ENCODE assay signal across 16 cellular contexts in the genomic region with DNA sequence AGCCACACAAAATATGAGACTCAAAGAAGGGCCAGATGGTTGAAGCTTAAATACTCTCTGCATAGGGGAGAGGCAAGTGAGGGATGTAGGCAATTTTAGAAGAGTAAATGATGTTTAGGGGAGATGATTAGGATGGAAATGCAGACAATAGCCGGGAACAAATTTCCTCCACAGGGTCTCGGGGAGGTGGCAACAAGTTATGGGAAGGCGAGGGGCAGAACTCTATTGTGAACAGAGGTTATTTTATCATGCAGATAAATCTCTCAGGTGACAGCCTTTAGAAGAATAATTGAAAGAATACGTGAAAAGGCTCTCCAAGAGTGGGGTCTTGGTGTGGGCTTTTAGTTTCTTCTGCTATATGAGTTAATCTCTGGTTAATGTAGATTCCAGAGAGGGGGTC.
DNase-seq lines count a peak whose midpoint lies in the region; TF ChIP-seq lines count a peak whose summit lies in the region.
"Had no signal": no experiment of that assay in that cellular context is flagged by ENCODE, and none has a peak within 500 bp of the region (broad histone marks: within the 10 kb centered on the region; RNA-seq: fewer than 3 reads in every experiment).

No MANE protein-coding gene starts in this region.

- no peak for DNase-seq in activated T-helper 1 cell treated with anti-CD3 and anti-CD28 coated beads, Interleukin-12 subunit alpha, Interleukin-12 subunit beta, Interleukin-2, Interleukin-4 antibody, amounts not matched to agents 30 ng/mL and 10 ng/mL and 1 ng/mL, durations not matched to agents 14 hours and 24 hours and 36 hours (ENCODE audit: low spot score)
- DNase-seq in endodermal cell = peak; percentile 22
- DNase-seq in SK-N-DZ (ENCODE audit: low spot score) = no peak
- DNase-seq in kidney tubule cell (ENCODE audit: low spot score) = no peak
- DNase-seq in cerebellum (ENCODE audit: low spot score) = no peak
- DNase-seq: C1 segment of cervical spinal cord; Calu3; CD4-positive, alpha-beta memory T cell; COR-L47; DMS53; DMS79 treated with DMSO at 0.1 percent for 48 hours; GF-D8; GM23248; H7; HCEC 1CT had no signal

- H3K27ac ChIP-seq in KOPT-K1 (ENCODE audit: low read depth, low read length, poor library complexity, severe bottlenecking) (peak overlapping the region; percentile 2), endodermal cell (ENCODE audit: low read depth, low read length) (no peak overlapping the region)
- H3K27ac ChIP-seq: GM23248 had no signal

- peak overlapping the region; percentile 2 for H3K27ac Mint-ChIP-seq in activated T-helper 1 cell treated with anti-CD3 and anti-CD28 coated beads, Interleukin-12 subunit alpha, Interleukin-12 subunit beta, Interleukin-2, Interleukin-4 antibody, amounts not matched to agents 30 ng/mL and 10 ng/mL and 1 ng/mL, durations not matched to agents 14 hours and 24 hours and 36 hours
- no peak overlapping the region for H3K27ac Mint-ChIP-seq in endodermal cell
- H3K27ac Mint-ChIP-seq: CD4-positive, alpha-beta memory T cell had no signal

- H3K4me3 ChIP-seq in endodermal cell (ENCODE audit: low read length) = no peak overlapping the region
- H3K4me3 ChIP-seq: GM23248 had no signal

- H3K4me1 ChIP-seq in endodermal cell (ENCODE audit: control insufficient read depth, insufficient read depth, low read length) = peaks cover 17% of the 10 kb centered on the region

- H3K27me3 Mint-ChIP-seq in activated T-helper 1 cell treated with anti-CD3 and anti-CD28 coated beads, Interleukin-12 subunit alpha, Interleukin-12 subunit beta, Interleukin-2, Interleukin-4 antibody, amounts not matched to agents 30 ng/mL and 10 ng/mL and 1 ng/mL, durations not matched to agents 14 hours and 24 hours and 36 hours (ENCODE audit: insufficient read depth) = no peaks in the 10 kb centered on the region
- peaks cover 40% of the 10 kb centered on the region for H3K27me3 Mint-ChIP-seq in endodermal cell (ENCODE audit: insufficient read depth)
- H3K27me3 Mint-ChIP-seq: CD4-positive, alpha-beta memory T cell had no signal

- no peaks in the 10 kb centered on the region for H3K9me3 Mint-ChIP-seq in activated T-helper 1 cell treated with anti-CD3 and anti-CD28 coated beads, Interleukin-12 subunit alpha, Interleukin-12 subunit beta, Interleukin-2, Interleukin-4 antibody, amounts not matched to agents 30 ng/mL and 10 ng/mL and 1 ng/mL, durations not matched to agents 14 hours and 24 hours and 36 hours
- no peaks in the 10 kb centered on the region for H3K9me3 Mint-ChIP-seq in endodermal cell
- H3K9me3 Mint-ChIP-seq: CD4-positive, alpha-beta memory T cell had no signal

- H3K36me3 ChIP-seq in KOPT-K1 (ENCODE audit: insufficient read depth, low read length) = peaks cover 86% of the 10 kb centered on the region
- no peaks in the 10 kb centered on the region for H3K36me3 ChIP-seq in endodermal cell (ENCODE audit: control insufficient read depth, insufficient read depth, low read length)

- H3K4me1 Mint-ChIP-seq in activated T-helper 1 cell treated with anti-CD3 and anti-CD28 coated beads, Interleukin-12 subunit alpha, Interleukin-12 subunit beta, Interleukin-2, Interleukin-4 antibody, amounts not matched to agents 30 ng/mL and 10 ng/mL and 1 ng/mL, durations not matched to agents 14 hours and 24 hours and 36 hours (ENCODE audit: low read depth) = peaks cover 22% of the 10 kb centered on the region
- H3K4me1 Mint-ChIP-seq in endodermal cell = peaks cover 59% of the 10 kb centered on the region

- H3K9me3 ChIP-seq in KOPT-K1 (ENCODE audit: insufficient read depth, low read length, poor library complexity, severe bottlenecking) (no peaks in the 10 kb centered on the region), endodermal cell (ENCODE audit: control insufficient read depth, low read length) (no peaks in the 10 kb centered on the region)

- TF ChIP-seq CTCF in endodermal cell (conservative IDR thresholded peaks at IDR 0.05) = no peak

- intact Hi-C loops in activated T-helper 1 cell treated with anti-CD3 and anti-CD28 coated beads, Interleukin-12 subunit alpha, Interleukin-12 subunit beta, Interleukin-2, Interleukin-4 antibody, amounts not matched to agents 30 ng/mL and 10 ng/mL and 1 ng/mL, durations not matched to agents 14 hours and 24 hours and 36 hours (cut with micrococcal nuclease) = no loop called here

- H3K27me3 ChIP-seq in endodermal cell (ENCODE audit: control insufficient read depth, insufficient read depth, low read length, poor library complexity, severe bottlenecking) = no peaks in the 10 kb centered on the region

- peaks cover 22% of the 10 kb centered on the region for H3K36me3 Mint-ChIP-seq in activated T-helper 1 cell treated with anti-CD3 and anti-CD28 coated beads, Interleukin-12 subunit alpha, Interleukin-12 subunit beta, Interleukin-2, Interleukin-4 antibody, amounts not matched to agents 30 ng/mL and 10 ng/mL and 1 ng/mL, durations not matched to agents 14 hours and 24 hours and 36 hours (ENCODE audit: low read depth)
- H3K36me3 Mint-ChIP-seq in endodermal cell (ENCODE audit: low read depth) = no peaks in the 10 kb centered on the region

- H3K9ac ChIP-seq in endodermal cell (ENCODE audit: extremely low read depth, low read length, poor library complexity, severe bottlenecking) = no peak overlapping the region
- H3K9ac ChIP-seq: GM23248 had no signal

- no peak overlapping the region for H3K4me3 Mint-ChIP-seq in activated T-helper 1 cell treated with anti-CD3 and anti-CD28 coated beads, Interleukin-12 subunit alpha, Interleukin-12 subunit beta, Interleukin-2, Interleukin-4 antibody, amounts not matched to agents 30 ng/mL and 10 ng/mL and 1 ng/mL, durations not matched to agents 14 hours and 24 hours and 36 hours
- H3K4me3 Mint-ChIP-seq in endodermal cell = no peak overlapping the region
- H3K4me3 Mint-ChIP-seq: CD4-positive, alpha-beta memory T cell had no signal

- WGBS in endodermal cell (ENCODE audit: insufficient coverage in 1 of 2, insufficient read length in 1 of 2), 2 experiments = 86 to 93% methylated on average over 4 of the region's 4 CpGs
